ENCODE assay signal across 25 cellular contexts in the genomic region with DNA sequence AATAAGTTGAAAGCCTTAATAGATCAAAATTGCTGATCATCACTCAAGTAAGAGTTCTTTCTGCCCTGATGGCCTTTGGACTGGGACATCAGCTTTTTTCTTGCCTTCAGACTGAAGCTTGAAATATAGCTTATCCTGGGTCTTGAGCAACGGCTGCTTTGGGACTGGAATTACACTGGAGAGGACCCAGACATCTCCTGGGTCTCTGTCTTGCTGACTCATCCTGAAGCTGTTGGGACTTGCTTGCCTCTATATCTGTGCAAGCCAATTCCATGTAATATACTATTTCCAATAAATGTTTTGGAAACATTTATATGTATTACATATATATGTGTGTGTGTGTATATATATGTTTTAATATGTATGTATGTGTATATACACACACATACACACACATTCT.
"Had no signal": no experiment of that assay in that cellular context is flagged by ENCODE, and none has a peak within 500 bp of the region (broad histone marks: within the 10 kb centered on the region; RNA-seq: fewer than 3 reads in every experiment).

No MANE protein-coding gene starts in this region.

- H3K9me3 ChIP-seq: adrenal gland, SJCRH30, SK-N-SH had no signal

- H3K9ac ChIP-seq: SK-N-SH had no signal

- H3K4me3 ChIP-seq: adrenal gland, SJCRH30 had no signal

- H3K27ac ChIP-seq: adrenal gland, SJCRH30, VCaP had no signal

- H3K27me3 ChIP-seq: adrenal gland, SJCRH30 had no signal

- ATAC-seq: activated CD4-positive, alpha-beta T cell treated with anti-CD3 and anti-CD28 coated beads for 36 hours; activated CD8-positive, alpha-beta T cell treated with anti-CD3 and anti-CD28 coated beads, Interleukin-2, amount 10 ng/mL, durations not matched to agents 7 days and 5 days had no signal

- DNase-seq: activated CD4-positive, alpha-beta T cell treated with anti-CD3 and anti-CD28 coated beads for 36 hours; activated CD4-positive, alpha-beta T cell treated with anti-CD3 and anti-CD28 coated beads, Interleukin-2, amount 50 U/mL, for 1 hour; activated CD4-positive, CD25-positive, alpha-beta regulatory T cell; activated CD8-positive, alpha-beta memory T cell treated with anti-CD3 and anti-CD28 coated beads, Interleukin-2, amount 50 U/mL, for 48 hours; activated CD8-positive, alpha-beta T cell treated with anti-CD3 and anti-CD28 coated beads, Interleukin-2, amount 10 ng/mL, durations not matched to agents 7 days and 5 days; activated naive CD4-positive, alpha-beta T cell treated with anti-CD3 and anti-CD28 coated beads, Interleukin-2, amount 50 U/mL, for 16 hours; activated naive CD8-positive, alpha-beta T cell treated with anti-CD3 and anti-CD28 coated beads, Interleukin-2, amount 10 ng/mL, durations not matched to agents 7 days and 5 days; activated T-cell treated with anti-CD3 and anti-CD28 coated beads, Interleukin-2, amount 50 U/mL, for 1 hour; adrenal gland; anterior cingulate cortex; central memory CD4-positive, alpha-beta T cell; Karpas-422; NCI-H1048; NCI-H146; NCI-H187 treated with DMSO at 0.1 percent for 48 hours; NCI-H2081 treated with DMSO at 0.1 percent for 48 hours; NCI-H2171; NCI-H2227 treated with DMSO at 0.1 percent for 48 hours; NCI-H526 treated with DMSO at 0.1 percent for 48 hours; NCI-H82; Right ventricle myocardium superior; SJCRH30; SK-N-SH; T-helper 1 cell had no signal

- H3K36me3 ChIP-seq: adrenal gland, SJCRH30 had no signal

- H3K4me1 ChIP-seq: adrenal gland, SJCRH30 had no signal
